19 cellular contexts compared by ENCODE assay signal in the genomic region with DNA sequence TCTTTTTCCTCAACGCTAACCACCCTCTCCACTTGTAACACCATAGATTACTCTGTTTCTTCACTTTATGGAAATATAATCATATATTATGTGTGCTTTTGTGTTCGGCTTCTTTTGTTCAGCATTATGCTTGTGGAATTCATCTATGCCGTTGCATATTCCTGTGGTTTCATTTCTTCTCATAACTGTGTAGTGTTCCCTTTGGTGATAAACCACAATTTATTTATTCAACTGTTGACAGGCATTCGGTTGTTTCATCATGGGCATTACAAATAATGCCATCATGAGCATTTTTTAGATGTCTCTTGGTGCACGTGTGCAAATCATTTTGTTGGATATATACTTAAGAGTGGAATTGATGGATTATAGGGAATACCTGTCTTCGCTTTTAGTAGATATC. TPM values are rescaled to one million over a fixed set of nuclear protein-coding genes. Genes with fewer than 3 reads are reported as not detected.
DNase-seq lines count a peak whose midpoint lies in the region; ATAC-seq, FAIRE-seq and TF ChIP-seq lines count a peak whose summit lies in the region.
"Had no signal": no experiment of that assay in that cellular context is flagged by ENCODE, and none has a peak within 500 bp of the region (broad histone marks: within the 10 kb centered on the region; RNA-seq: fewer than 3 reads in every experiment).

No MANE protein-coding gene starts in this region.

- DNase-seq in ELR (ENCODE audit: low read depth) (peak; percentile 50), MM.1S (no peak), astrocyte of the cerebellum (ENCODE audit: low read depth) (peak; percentile 41), mesenchymal stem cell (peak; percentile 35), GM19239 (ENCODE audit: insufficient read length, low spot score) (no peak), NCI-H2196 (lab: John Stamatoyannopoulos, UW; ENCODE audit: unreplicated experiment) (no peak)
- DNase-seq: activated CD4-positive, CD25-positive, alpha-beta regulatory T cell; activated naive CD4-positive, alpha-beta T cell treated with anti-CD3 and anti-CD28 coated beads, Interleukin-2, amount 10 ng/mL, durations not matched to agents 7 days and 5 days; central memory CD4-positive, alpha-beta T cell; left ventricle myocardium inferior; NCI-H1417 treated with DMSO at 0.1 percent for 48 hours; NCI-H345; ovary; Right ventricle myocardium superior; stimulated activated CD4-positive, alpha-beta T cell treated with anti-CD3 and anti-CD28 coated beads, Interleukin-4, amount 100 ng/mL, for 24 hours; stimulated activated CD8-positive, alpha-beta memory T cell treated with anti-CD3 and anti-CD28 coated beads, Interleukin-4, amount 100 ng/mL, for 48 hours had no signal

- in situ Hi-C loops in astrocyte of the cerebellum (cut with HindIII; ENCODE audit: low sequenced_read_pairs), result no loop called here

- no peak overlapping the region for H3K4ac ChIP-seq in mesenchymal stem cell (ENCODE audit: low read depth in 1 of 2, low read length in 2 of 2)

- no peak overlapping the region for H3K14ac ChIP-seq in mesenchymal stem cell (ENCODE audit: low read length in 2 of 2)

- H4K91ac ChIP-seq in mesenchymal stem cell (ENCODE audit: low read length), result no peak overlapping the region

- no peak overlapping the region for H2AK5ac ChIP-seq in mesenchymal stem cell (ENCODE audit: low read length, severe bottlenecking)

- H2AFZ ChIP-seq in MM.1S (ENCODE audit: low read length), result no peak overlapping the region
- H2AFZ ChIP-seq in mesenchymal stem cell (ENCODE audit: low read depth, low read length), result no peak overlapping the region

- no peak overlapping the region for H2BK5ac ChIP-seq in mesenchymal stem cell (ENCODE audit: low read depth, low read length, poor library complexity, severe bottlenecking)

- H4K8ac ChIP-seq in mesenchymal stem cell (ENCODE audit: low read length), result no peak overlapping the region

- H3K79me1 ChIP-seq in mesenchymal stem cell (replicated peaks; ENCODE audit: low read length, poor library complexity, severe bottlenecking), result peaks cover 9% of the 10 kb centered on the region

- H2BK15ac ChIP-seq in mesenchymal stem cell (ENCODE audit: low read depth, poor library complexity, severe bottlenecking), result no peak overlapping the region

- H2BK120ac ChIP-seq in mesenchymal stem cell (ENCODE audit: low read depth, low read length), result no peak overlapping the region

- H3K36me3 ChIP-seq in MM.1S (replicated peaks; ENCODE audit: insufficient read depth, low read length), result no peaks in the 10 kb centered on the region
- peaks cover 0 to 2% of the 10 kb centered on the region in 2 experiments for H3K36me3 ChIP-seq in mesenchymal stem cell (ENCODE audit: control insufficient read depth in 1 of 2, insufficient read depth in 2 of 2, low read depth in 1 of 2, low read length in 2 of 2)
- H3K36me3 ChIP-seq: left ventricle myocardium inferior, ovary, tibial nerve had no signal

- no peak for ATAC-seq in HG03457 (IDR thresholded peaks at IDR 0.05; ENCODE audit: unreplicated experiment)

- H3K9ac ChIP-seq in MM.1S (ENCODE audit: low read length) (no peak overlapping the region), mesenchymal stem cell (ENCODE audit: low read length) (no peak overlapping the region)

- H3F3A ChIP-seq in MM.1S (ENCODE audit: insufficient read depth, low read length), result peaks cover 15% of the 10 kb centered on the region

- H3K9me3 ChIP-seq in MM.1S (replicated peaks; ENCODE audit: insufficient read depth, low read length), result no peaks in the 10 kb centered on the region
- no peaks in the 10 kb centered on the region for H3K9me3 ChIP-seq in mesenchymal stem cell (ENCODE audit: control insufficient read depth, low read length)
- H3K9me3 ChIP-seq: left ventricle myocardium inferior, ovary, tibial nerve had no signal

- no peak overlapping the region for H2BK12ac ChIP-seq in mesenchymal stem cell (ENCODE audit: low read length in 2 of 2)

- no peak overlapping the region for H3K18ac ChIP-seq in mesenchymal stem cell (ENCODE audit: low read depth in 1 of 2, low read length in 2 of 2)

- TF ChIP-seq CTCF in MM.1S (IDR thresholded peaks at IDR 0.05; ENCODE audit: low read length) (no peak), astrocyte of the cerebellum (IDR thresholded peaks at IDR 0.05; ENCODE audit: low read depth, low read length, missing control alignments) (no peak)

- H3K4me2 ChIP-seq in MM.1S (ENCODE audit: low read depth, low read length) (peak overlapping the region; percentile 54; the same call in 1 of the 2 replicates), mesenchymal stem cell (ENCODE audit: low read length, poor library complexity, severe bottlenecking) (no peak overlapping the region)

- H4K20me1 ChIP-seq in MM.1S (ENCODE audit: insufficient read depth, low read length), result no peaks in the 10 kb centered on the region; the same call in 1 of the 2 replicates

- no peaks in the 10 kb centered on the region for H3K27me3 ChIP-seq in MM.1S (replicated peaks; ENCODE audit: insufficient read depth, low read length)
- no peaks in the 10 kb centered on the region for H3K27me3 ChIP-seq in mesenchymal stem cell (ENCODE audit: control insufficient read depth in 1 of 2, insufficient read depth in 1 of 2, low read length in 2 of 2)
- H3K27me3 ChIP-seq: ovary, tibial nerve had no signal

- H3K23ac ChIP-seq in mesenchymal stem cell (ENCODE audit: low read length in 2 of 2), result no peak overlapping the region

- H3K4me3 ChIP-seq in MM.1S (ENCODE audit: low read length), result no peak overlapping the region
- H3K4me3 ChIP-seq in astrocyte of the cerebellum (ENCODE audit: low read depth, low read length), result no peak overlapping the region
- H3K4me3 ChIP-seq in mesenchymal stem cell (ENCODE audit: insufficient read depth in 1 of 2, low read depth in 1 of 2, low read length in 2 of 2), result no peak overlapping the region
- H3K4me3 ChIP-seq: left ventricle myocardium inferior, ovary, tibial nerve had no signal

- peaks cover 3% of the 10 kb centered on the region; the same call in 1 of the 2 replicates for H3K4me1 ChIP-seq in MM.1S (ENCODE audit: low read length)
- no peaks in the 10 kb centered on the region for H3K4me1 ChIP-seq in mesenchymal stem cell (ENCODE audit: control insufficient read depth, insufficient read depth, low read depth, low read length)

- 78% methylated on average over 3 of the region's 6 CpGs for WGBS in mesenchymal stem cell

- no peaks in the 10 kb centered on the region for H3K9me2 ChIP-seq in MM.1S (replicated peaks; ENCODE audit: insufficient read depth, low read length)

- peaks cover 82% of the 10 kb centered on the region for H3K79me2 ChIP-seq in MM.1S (ENCODE audit: low read length)

- FAIRE-seq in GM19239 (lab: Jason Lieb, UNC), result no peak
- FAIRE-seq: frontal cortex had no signal

- no peak overlapping the region for H3K27ac ChIP-seq in MM.1S (ENCODE audit: low read length)
- no peak overlapping the region for H3K27ac ChIP-seq in mesenchymal stem cell (ENCODE audit: low read length, poor library complexity, severe bottlenecking)
- H3K27ac ChIP-seq: left ventricle myocardium inferior, ovary had no signal

RNA-seq across cellular contexts. Expression of gene AVL9, which starts 12.1 kb away (rescaled TPM):
- 11.4 TPM for polyA plus RNA-seq in mesenchymal stem cell (2013, experiment 1 of 2)
- 12.5 TPM for polyA plus RNA-seq in mesenchymal stem cell (2013, experiment 2 of 2)

RNA-seq across cellular contexts. Expression of gene LSM5, which starts 17.2 kb away (rescaled TPM):
- polyA plus RNA-seq in mesenchymal stem cell (2013, experiment 1 of 2), result 67.9 TPM
- 76.5 TPM for polyA plus RNA-seq in mesenchymal stem cell (2013, experiment 2 of 2)

Comparison
In these comparisons a context has a peak if more than half of its experiments do, and no peak if none do; other contexts are left out.
1. DNase-seq: peak in ELR (single experiment), astrocyte of the cerebellum (single experiment) and mesenchymal stem cell (single experiment); none in MM.1S (single experiment), GM19239 (single experiment) and NCI-H2196 (single experiment).